ENCODE assay signal across 13 cellular contexts in the genomic region with DNA sequence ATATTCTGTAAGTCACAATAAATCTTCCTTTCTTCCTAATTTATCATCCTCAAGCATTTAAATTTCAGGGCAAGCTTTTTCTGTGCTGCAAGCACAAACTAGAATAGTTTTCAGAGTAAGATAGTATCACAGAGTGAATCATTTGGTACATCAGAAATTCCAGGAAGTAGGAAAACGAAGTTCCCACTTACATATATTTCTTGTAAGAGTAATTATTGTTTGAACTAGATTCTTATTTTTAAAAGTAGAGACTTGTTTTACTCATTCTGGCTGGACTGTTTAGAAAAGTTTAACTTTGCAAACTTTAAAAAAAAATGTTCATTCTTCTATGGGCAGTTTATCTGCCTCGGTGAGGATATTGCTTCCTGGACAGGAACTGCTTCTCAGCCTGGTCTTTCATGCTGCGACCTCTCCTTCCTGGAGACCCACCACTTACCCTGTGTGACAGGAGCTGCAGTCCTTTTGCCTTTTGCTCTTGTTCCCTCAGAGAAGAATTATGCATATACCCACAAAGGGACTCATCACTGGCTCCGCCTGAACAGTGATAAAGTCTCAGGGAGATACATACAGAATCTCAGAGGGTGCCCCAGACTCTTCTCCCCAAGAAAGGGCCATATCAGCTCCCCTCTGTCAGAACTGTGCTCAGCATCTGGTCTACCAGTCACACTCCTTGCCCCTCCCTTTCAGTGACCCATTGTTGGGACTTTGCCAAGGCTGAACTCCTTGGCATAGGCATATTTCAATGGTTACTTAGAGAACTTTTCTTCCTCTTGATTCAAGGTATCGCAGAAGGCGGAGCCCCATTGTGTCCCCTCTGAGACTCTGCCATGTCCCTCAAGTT.
DNase-seq lines count a peak whose midpoint lies in the region; ATAC-seq and TF ChIP-seq lines count a peak whose summit lies in the region.
"Had no signal": no experiment of that assay in that cellular context is flagged by ENCODE, and none has a peak within 500 bp of the region (broad histone marks: within the 10 kb centered on the region; RNA-seq: fewer than 3 reads in every experiment).

No MANE protein-coding gene starts in this region.

- peaks cover 5 to 7% of the 10 kb centered on the region in 2 donors for H3K9me3 Mint-ChIP-seq in stimulated activated naive B cell treated with anti-CD40 and anti-IgM and Interleukin-4, amounts not matched to agents 10 μg/mL and 1 μg/mL and 100 μg/mL, for 72 hours

- H3K9me3 ChIP-seq in HCT116 (ENCODE audit: control insufficient read depth in 1 of 2, insufficient read depth in 1 of 2, low read depth in 1 of 2, low read length in 2 of 2) (no peaks in the 10 kb centered on the region), A673 (ENCODE audit: low read depth, low read length, poor library complexity, severe bottlenecking) (no peaks in the 10 kb centered on the region)

- peak overlapping the region; percentile 17 for H3K27ac Mint-ChIP-seq in stimulated activated naive B cell treated with anti-CD40 and anti-IgM and Interleukin-4, amounts not matched to agents 10 μg/mL and 1 μg/mL and 100 μg/mL, for 72 hours
- H3K27ac Mint-ChIP-seq: activated CD8-positive, alpha-beta T cell treated with anti-CD3 and anti-CD28 coated beads for 36 hours; CD4-positive, CD25-positive, alpha-beta regulatory T cell had no signal

- H3K4me1 ChIP-seq in HCT116 (ENCODE audit: control insufficient read depth in 1 of 2, insufficient read depth in 2 of 2, low read length in 2 of 2) (peaks cover 0 to 9% of the 10 kb centered on the region in 2 experiments; a peak in 1 of 4 replicates), A673 (ENCODE audit: insufficient read depth, low read length, poor library complexity, severe bottlenecking) (no peaks in the 10 kb centered on the region)

- no peaks in the 10 kb centered on the region for H3K9me2 ChIP-seq in HCT116 (ENCODE audit: insufficient read depth)

- H3K36me3 ChIP-seq in HCT116 (ENCODE audit: control insufficient read depth in 1 of 2, insufficient read depth in 2 of 2, low read length in 2 of 2) (no peaks in the 10 kb centered on the region), A673 (ENCODE audit: insufficient read depth, low read length, poor library complexity, severe bottlenecking) (no peaks in the 10 kb centered on the region)

- H3K27ac ChIP-seq in HCT116 (ENCODE audit: low read depth, low read length) (no peak overlapping the region), A673 (ENCODE audit: low read depth, low read length, poor library complexity, severe bottlenecking) (no peak overlapping the region)

- TF ChIP-seq CTCF in HCT116 (IDR thresholded peaks at IDR 0.05 in 2 of 3, conservative IDR thresholded peaks at IDR 0.05 in 1 of 3; ENCODE audit: borderline replicate concordance in 1 of 3, insufficient read depth in 1 of 3, low read depth in 2 of 3, low read length in 2 of 3) (no peak), A673 (conservative IDR thresholded peaks at IDR 0.05; ENCODE audit: low read depth, low read length) (no peak)

- H3K4me2 ChIP-seq in HCT116 (ENCODE audit: low read length) = no peak overlapping the region

- CTCF ChIA-PET in HCT116 (lab: Charles Lee) = no interaction called here
- CTCF ChIA-PET in A673 (lab: Charles Lee) = no interaction called here

- peaks cover 10 to 17% of the 10 kb centered on the region in 2 donors for H3K4me1 Mint-ChIP-seq in stimulated activated naive B cell treated with anti-CD40 and anti-IgM and Interleukin-4, amounts not matched to agents 10 μg/mL and 1 μg/mL and 100 μg/mL, for 72 hours

- peak overlapping the region; percentile 19 to 49 for H3K4me3 Mint-ChIP-seq in stimulated activated naive B cell treated with anti-CD40 and anti-IgM and Interleukin-4, amounts not matched to agents 10 μg/mL and 1 μg/mL and 100 μg/mL, for 72 hours
- H3K4me3 Mint-ChIP-seq: activated CD8-positive, alpha-beta T cell treated with anti-CD3 and anti-CD28 coated beads for 36 hours; CD4-positive, CD25-positive, alpha-beta regulatory T cell had no signal

- H4K20me1 ChIP-seq in HCT116 (ENCODE audit: insufficient read depth) = no peaks in the 10 kb centered on the region

- BruUV-seq in HCT116 (replicated peaks; lab: Mats Ljungman, UMichigan) (no TSS peak), A673 (replicated peaks; lab: Mats Ljungman, UMichigan) (no TSS peak)

- ATAC-seq in HCT116 = no peak
- peak; percentile 67 for ATAC-seq in SK-N-SH treated with all-trans-retinoic acid at 6 μM for 48 hours
- ATAC-seq in stimulated activated naive B cell treated with anti-CD40 and anti-IgM and Interleukin-4, amounts not matched to agents 10 μg/mL and 1 μg/mL and 100 μg/mL, for 72 hours (replicated peaks) = peak in 1 of 2 donors; percentile 23
- ATAC-seq: activated CD8-positive, alpha-beta T cell treated with anti-CD3 and anti-CD28 coated beads for 36 hours had no signal

- RAD21 ChIA-PET in HCT116 (lab: Charles Lee; ENCODE audit: low non-redundant PET in 1 of 2, low total read pairs in 2 of 2, uncharacterized antibody in 2 of 2, unreplicated experiment in 2 of 2) = no interaction called here

- no peak for DNase-seq in HCT116 (ENCODE audit: low read depth, low spot score)
- DNase-seq in glomerular visceral epithelial cell (ENCODE audit: extremely low spot score) = peak; percentile 15
- DNase-seq in stimulated activated naive B cell treated with anti-CD40 and anti-IgM and Interleukin-4, amounts not matched to agents 10 μg/mL and 1 μg/mL and 100 μg/mL, for 72 hours = no peak
- no peak for DNase-seq in cerebellum (ENCODE audit: low spot score)
- no peak for DNase-seq in DMS114 treated with DMSO at 0.1 percent for 48 hours (lab: John Stamatoyannopoulos, UW; ENCODE audit: unreplicated experiment)
- DNase-seq in NCI-H82 (lab: John Stamatoyannopoulos, UW) = no peak
- no peak for DNase-seq in A673 (ENCODE audit: low spot score)
- DNase-seq: activated CD8-positive, alpha-beta T cell treated with anti-CD3 and anti-CD28 coated beads for 36 hours; activated naive CD4-positive, alpha-beta T cell; CD4-positive, CD25-positive, alpha-beta regulatory T cell; NCI-H2081; stimulated activated naive CD4-positive, alpha-beta T cell had no signal

- TF ChIP-seq RAD21 in HCT116 (IDR thresholded peaks at IDR 0.05; ENCODE audit: low read depth) = no peak

- H3K27me3 ChIP-seq in HCT116 (ENCODE audit: insufficient read depth, low read length) (no peaks in the 10 kb centered on the region), A673 (replicated peaks; ENCODE audit: insufficient read depth, low read depth, low read length, poor library complexity) (peaks cover 10% of the 10 kb centered on the region)

- H3K36me3 Mint-ChIP-seq in stimulated activated naive B cell treated with anti-CD40 and anti-IgM and Interleukin-4, amounts not matched to agents 10 μg/mL and 1 μg/mL and 100 μg/mL, for 72 hours = peaks cover 3% of the 10 kb centered on the region in 2 donors
- H3K36me3 Mint-ChIP-seq: CD4-positive, CD25-positive, alpha-beta regulatory T cell had no signal

- POLR2A ChIA-PET in HCT116 (lab: Charles Lee) = no interaction called here
- POLR2A ChIA-PET in A673 (lab: Charles Lee; ENCODE audit: low non-redundant PET) = no interaction called here

- no peak overlapping the region for H3K4me3 ChIP-seq in HCT116 (replicated peaks in 1 of 2; ENCODE audit: low read depth in 1 of 2, low read length in 2 of 2)
- no peak overlapping the region for H3K4me3 ChIP-seq in A673 (ENCODE audit: low read depth, low read length, poor library complexity, severe bottlenecking)

- no peaks in the 10 kb centered on the region for H3K79me2 ChIP-seq in HCT116 (ENCODE audit: insufficient read depth, low read length)

- H3K27me3 Mint-ChIP-seq in stimulated activated naive B cell treated with anti-CD40 and anti-IgM and Interleukin-4, amounts not matched to agents 10 μg/mL and 1 μg/mL and 100 μg/mL, for 72 hours = peaks cover 0 to 4% of the 10 kb centered on the region in 2 donors
- H3K27me3 Mint-ChIP-seq: activated CD8-positive, alpha-beta T cell treated with anti-CD3 and anti-CD28 coated beads for 36 hours had no signal

- H3K9ac ChIP-seq in HCT116 (ENCODE audit: low read length) = no peak overlapping the region

- intact Hi-C loops in HCT116 (cut with micrococcal nuclease) = no loop called here
- intact Hi-C loops in A673 (cut with micrococcal nuclease; ENCODE audit: unreplicated experiment) = no loop called here

- H2AFZ ChIP-seq in HCT116 (ENCODE audit: low read depth, low read length, poor library complexity, severe bottlenecking) = peak overlapping the region; percentile 61

- no peak for TF ChIP-seq POLR2A in HCT116 (IDR thresholded peaks at IDR 0.05; ENCODE audit: borderline replicate concordance, extremely low read depth, insufficient read depth, insufficient read length)

TF ChIP-seq in HCT116, 20 proteins besides CTCF, POLR2A, EP300 and RAD21 (continues in another document):
- TF ChIP-seq JUND (IDR thresholded peaks at IDR 0.05) = no peak
- no peak for TF ChIP-seq YY1 (IDR thresholded peaks at IDR 0.05; ENCODE audit: extremely low read depth, insufficient replicate concordance, low read depth, low read length)
- no peak for TF ChIP-seq EGR1 (IDR thresholded peaks at IDR 0.05; ENCODE audit: low read depth)

TF ChIP-seq in SK-N-SH treated with all-trans-retinoic acid at 6 μM for 48 hours, 23 proteins besides CTCF, POLR2A, EP300 and RAD21:
- TF ChIP-seq ZC3H10 (CRISPR knock-in tag; IDR thresholded peaks at IDR 0.05) (peak; percentile 72), ARNTL (CRISPR knock-in tag; IDR thresholded peaks at IDR 0.05; ENCODE audit: borderline replicate concordance, low read depth) (no peak), OSR1 (CRISPR knock-in tag; IDR thresholded peaks at IDR 0.05) (0 out of 2 replicates have a peak, but pooled peaks have one; percentile 20), ZFP30 (CRISPR knock-in tag; IDR thresholded peaks at IDR 0.05) (no peak)
TF ChIP-seq in SK-N-SH treated with all-trans-retinoic acid at 6 μM for 48 hours: peak in this region for 2.
